ENCODE assay signal across 14 cellular contexts in genomic region chr7:37445800-37446199, GRCh38. TPM values are rescaled to one million over a fixed set of nuclear protein-coding genes. Genes with fewer than 3 reads are reported as not detected.
DNase-seq lines count a peak whose midpoint lies in the region; ATAC-seq and TF ChIP-seq lines count a peak whose summit lies in the region.
"Had no signal": no experiment of that assay in that cellular context is flagged by ENCODE, and none has a peak within 500 bp of the region (broad histone marks: within the 10 kb centered on the region; RNA-seq: fewer than 3 reads in every experiment).

No MANE protein-coding gene starts in this region.

- CTCF ChIA-PET in Caco-2 (lab: Charles Lee), result no interaction called here

- peak overlapping the region in 3 of 4 donors; percentile 88 to 97 (median 92) for H3K4me3 Mint-ChIP-seq in CD4-positive, CD25-positive, alpha-beta regulatory T cell
- H3K4me3 Mint-ChIP-seq in IgD-negative memory B cell (peak overlapping the region in 3 of 4 donors; percentile 1 to 97 (median 67)), Caco-2 (ENCODE audit: unreplicated experiment) (no peak overlapping the region)

- no peaks in the 10 kb centered on the region for H3K36me3 ChIP-seq in CD4-positive, CD25-positive, alpha-beta regulatory T cell (ENCODE audit: control insufficient read depth, insufficient read depth, low read length)
- H3K36me3 ChIP-seq in neutrophil (no peaks in the 10 kb centered on the region), Caco-2 (ENCODE audit: control insufficient read depth, insufficient read depth, low read length) (no peaks in the 10 kb centered on the region)

- peaks cover 8% of the 10 kb centered on the region for H3K36me3 Mint-ChIP-seq in CD4-positive, CD25-positive, alpha-beta regulatory T cell
- H3K36me3 Mint-ChIP-seq in IgD-negative memory B cell (peaks cover 7% of the 10 kb centered on the region), Caco-2 (ENCODE audit: insufficient read depth, unreplicated experiment) (no peaks in the 10 kb centered on the region)

- no peak for DNase-seq in CD4-positive, CD25-positive, alpha-beta regulatory T cell
- DNase-seq in dorsolateral prefrontal cortex (no peak), Caco-2 (no peak)
- DNase-seq: activated CD8-positive, alpha-beta memory T cell treated with anti-CD3 and anti-CD28 coated beads, Interleukin-2, amount 10 ng/mL, durations not matched to agents 7 days and 5 days; aorta; mucosa of descending colon; NCI-H2081; psoas muscle; T-helper 9 cell had no signal

- H3K9me3 ChIP-seq in CD4-positive, CD25-positive, alpha-beta regulatory T cell (ENCODE audit: control insufficient read depth in 2 of 2, low read length in 2 of 2), result no peaks in the 10 kb centered on the region
- H3K9me3 ChIP-seq in neutrophil (no peaks in the 10 kb centered on the region), Caco-2 (no peaks in the 10 kb centered on the region)
- H3K9me3 ChIP-seq: mucosa of descending colon, psoas muscle had no signal

- no peak for ATAC-seq in CD4-positive, CD25-positive, alpha-beta regulatory T cell (ENCODE audit: low read depth in 2 of 2)
- ATAC-seq in HG03196 (IDR thresholded peaks at IDR 0.05; ENCODE audit: unreplicated experiment) (no peak), HG03175 (IDR thresholded peaks at IDR 0.05; ENCODE audit: unreplicated experiment) (no peak)
- ATAC-seq: activated CD8-positive, alpha-beta memory T cell treated with anti-CD3 and anti-CD28 coated beads, Interleukin-2, amount 10 ng/mL, durations not matched to agents 7 days and 5 days; mucosa of descending colon; psoas muscle had no signal

- peak overlapping the region; percentile 21 for H3K4me3 ChIP-seq in CD4-positive, CD25-positive, alpha-beta regulatory T cell (ENCODE audit: low read depth, low read length)
- peak overlapping the region in 1 of 59 donors; percentile 91 for H3K4me3 ChIP-seq in dorsolateral prefrontal cortex
- H3K4me3 ChIP-seq in neutrophil (ENCODE audit: low read depth in 1 of 2, low read length in 1 of 2), result peak overlapping the region; percentile 31 to 96
- H3K4me3 ChIP-seq in Caco-2 (ENCODE audit: low read depth, low read length), result no peak overlapping the region
- H3K4me3 ChIP-seq: mucosa of descending colon, psoas muscle had no signal

- intact Hi-C loops in dorsolateral prefrontal cortex (cut with DNase I), result loop anchor here (5.0 to 10.0 kb wide), 5 partner anchors 58 to 389 kb away; no protein-coding TSS in a partner anchor
- intact Hi-C loops in Caco-2 (cut with micrococcal nuclease; ENCODE audit: unreplicated experiment), result no loop called here

- peaks cover 21% of the 10 kb centered on the region for H3K27me3 Mint-ChIP-seq in CD4-positive, CD25-positive, alpha-beta regulatory T cell
- H3K27me3 Mint-ChIP-seq in IgD-negative memory B cell (peaks cover 1% of the 10 kb centered on the region), Caco-2 (ENCODE audit: insufficient read depth, unreplicated experiment) (peaks cover 12% of the 10 kb centered on the region)

- H3K4me1 ChIP-seq in CD4-positive, CD25-positive, alpha-beta regulatory T cell (ENCODE audit: control insufficient read depth, insufficient read depth, low read length, poor library complexity, severe bottlenecking), result peaks cover 37% of the 10 kb centered on the region
- H3K4me1 ChIP-seq in neutrophil (ENCODE audit: control insufficient read depth in 1 of 2, insufficient read depth in 1 of 2, low read depth in 1 of 2, low read length in 1 of 2) (peaks cover 79 to 80% of the 10 kb centered on the region in 2 experiments), Caco-2 (no peaks in the 10 kb centered on the region)

- no peak overlapping the region for H3K27ac ChIP-seq in CD4-positive, CD25-positive, alpha-beta regulatory T cell (ENCODE audit: insufficient read depth, low read length, poor library complexity, severe bottlenecking)
- H3K27ac ChIP-seq in dorsolateral prefrontal cortex, result peak overlapping the region in 45 of 59 donors; percentile 11 to 99 (median 89)
- peak overlapping the region; percentile 96 for H3K27ac ChIP-seq in neutrophil
- H3K27ac ChIP-seq: KMS-11, psoas muscle had no signal

- peaks cover 0 to 4% (median 0%) of the 10 kb centered on the region in 7 donors for H3K9me3 Mint-ChIP-seq in CD4-positive, CD25-positive, alpha-beta regulatory T cell
- H3K9me3 Mint-ChIP-seq in IgD-negative memory B cell (peaks cover 0 to 4% (median 0%) of the 10 kb centered on the region in 3 donors), Caco-2 (ENCODE audit: unreplicated experiment) (no peaks in the 10 kb centered on the region)

- H3K27ac Mint-ChIP-seq in CD4-positive, CD25-positive, alpha-beta regulatory T cell, result peak overlapping the region; percentile 67 to 93 (median 72)
- H3K27ac Mint-ChIP-seq in IgD-negative memory B cell, result peak overlapping the region in 2 of 3 donors; percentile 7 to 98
- H3K27ac Mint-ChIP-seq in Caco-2 (ENCODE audit: unreplicated experiment), result no peak overlapping the region
- H3K27ac Mint-ChIP-seq: activated CD8-positive, alpha-beta memory T cell treated with anti-CD3 and anti-CD28 coated beads, Interleukin-2, amount 10 ng/mL, durations not matched to agents 7 days and 5 days had no signal

- H3K4me1 Mint-ChIP-seq in CD4-positive, CD25-positive, alpha-beta regulatory T cell, result peaks cover 13 to 82% (median 43%) of the 10 kb centered on the region in 4 donors
- H3K4me1 Mint-ChIP-seq in IgD-negative memory B cell (peaks cover 40 to 48% (median 46%) of the 10 kb centered on the region in 3 donors), Caco-2 (ENCODE audit: low read depth, unreplicated experiment) (no peaks in the 10 kb centered on the region)

- BruUV-seq in Caco-2 (replicated peaks; lab: Mats Ljungman, UMichigan), result no TSS peak

- POLR2A ChIA-PET in Caco-2 (lab: Charles Lee), result no interaction called here

- no peaks in the 10 kb centered on the region for H3K27me3 ChIP-seq in CD4-positive, CD25-positive, alpha-beta regulatory T cell (ENCODE audit: control insufficient read depth, insufficient read depth, low read length)
- H3K27me3 ChIP-seq in dorsolateral prefrontal cortex (peaks cover 0 to 9% (median 0%) of the 10 kb centered on the region in 45 donors), neutrophil (no peaks in the 10 kb centered on the region), Caco-2 (replicated peaks; ENCODE audit: control insufficient read depth, insufficient read depth, low read length) (no peaks in the 10 kb centered on the region)

- TF ChIP-seq CTCF in dorsolateral prefrontal cortex (IDR thresholded peaks at IDR 0.05 in 54 of 56, conservative IDR thresholded peaks at IDR 0.05 in 2 of 56; ENCODE audit: low read depth in 1 of 56, partially characterized antibody in 56 of 56) (no peak), neutrophil (IDR thresholded peaks at IDR 0.05) (no peak), Caco-2 (IDR thresholded peaks at IDR 0.05; ENCODE audit: insufficient read depth in 1 of 2, low read depth in 1 of 2, low read length in 1 of 2, severe bottlenecking in 1 of 2, unreplicated experiment in 1 of 2) (no peak)

RNA-seq across cellular contexts. Expression of gene ELMO1, which starts 2.9 kb away (rescaled TPM):
- 162 TPM for total RNA-seq in CD4-positive, CD25-positive, alpha-beta regulatory T cell
- 10 to 100 TPM; 39.5 to 56.0 (median 51.5) TPM for polyA plus RNA-seq in CD4-positive, CD25-positive, alpha-beta regulatory T cell
- polyA plus RNA-seq in IgD-negative memory B cell, result 86.5 TPM
- total RNA-seq in dorsolateral prefrontal cortex (100 to 1,000 TPM in 119 of 120 experiments, 10 to 100 TPM in 1; 96.6 to 391 (median 224) TPM), Caco-2 (2022) (0.14 and 1.1 TPM in 2 replicates)

Comparison
In these comparisons a context has a peak if more than half of its experiments do, and no peak if none do; other contexts are left out.
1. RNA of gene ELMO1, which starts 2.9 kb away (total RNA-seq): 96.6 to 391 TPM in dorsolateral prefrontal cortex and 162 TPM in CD4-positive, CD25-positive, alpha-beta regulatory T cell (single experiment); 0.14 to 1.1 TPM in Caco-2; every median in the first group is over 10 times any median in the second.